8 cellular contexts compared by ENCODE assay signal in genomic region chr17:78716814-78717393, GRCh38.
DNase-seq lines count a peak whose midpoint lies in the region; TF ChIP-seq lines count a peak whose summit lies in the region.

No MANE protein-coding gene starts in this region.

- no peaks in the 10 kb centered on the region for H3K9me3 Mint-ChIP-seq in CD14-positive monocyte

- DNase-seq in CD14-positive monocyte (ENCODE audit: low spot score) (no peak), HT-29 (ENCODE audit: low spot score) (peak; percentile 69), SHP77 (lab: John Stamatoyannopoulos, UW) (peak; percentile 65 to 77), coronary artery (ENCODE audit: low spot score) (no peak), lung microvascular endothelial cell (ENCODE audit: low read depth in 2 of 2) (peak; percentile 47 to 72), substantia nigra (lab: John Stamatoyannopoulos, UW) (peak; percentile 57 to 96 (median 89)), dedifferentiated amniotic fluid mesenchymal stem cell (ENCODE audit: extremely low spot score) (no peak), SKM-1 treated with dmso at 0.1 percent for 144 hours (lab: John Stamatoyannopoulos, UW; ENCODE audit: unreplicated experiment) (no peak)

- peak overlapping the region; percentile 74 for H3K4me3 ChIP-seq in coronary artery

- peak overlapping the region in 1 of 2 donors; percentile 63 for H3K4me3 Mint-ChIP-seq in CD14-positive monocyte

- H3K27ac ChIP-seq in coronary artery (peak overlapping the region in 1 of 2 donors; percentile 5), substantia nigra (ENCODE audit: low read depth, low read length, poor library complexity, severe bottlenecking) (peak overlapping the region; percentile 95)

- H3K27ac Mint-ChIP-seq in CD14-positive monocyte = peak overlapping the region in 4 of 7 donors; percentile 26 to 75 (median 52)

- intact Hi-C loops in CD14-positive monocyte (cut with micrococcal nuclease) = no loop called here

- no peak for TF ChIP-seq CTCF in CD14-positive monocyte (IDR thresholded peaks at IDR 0.05)
- no peak for TF ChIP-seq CTCF in coronary artery (IDR thresholded peaks at IDR 0.05)

- H3K27me3 Mint-ChIP-seq in CD14-positive monocyte (ENCODE audit: low read depth in 3 of 3) = peaks cover 0 to 1% (median 0%) of the 10 kb centered on the region in 3 donors

- H3K36me3 Mint-ChIP-seq in CD14-positive monocyte = peaks cover 13 to 14% of the 10 kb centered on the region in 2 donors

- peaks cover 87% of the 10 kb centered on the region for H3K4me1 Mint-ChIP-seq in CD14-positive monocyte

Comparison
In these comparisons a context has a peak if more than half of its experiments do, and no peak if none do; other contexts are left out.
1. DNase-seq: peak in HT-29 (single experiment), SHP77 (2 of 2), lung microvascular endothelial cell (2 of 2) and substantia nigra (49 of 49); none in CD14-positive monocyte (single experiment), coronary artery (single experiment), dedifferentiated amniotic fluid mesenchymal stem cell (single experiment) and SKM-1 treated with dmso at 0.1 percent for 144 hours (single experiment).